32 cellular contexts compared by ENCODE assay signal in the genomic region with DNA sequence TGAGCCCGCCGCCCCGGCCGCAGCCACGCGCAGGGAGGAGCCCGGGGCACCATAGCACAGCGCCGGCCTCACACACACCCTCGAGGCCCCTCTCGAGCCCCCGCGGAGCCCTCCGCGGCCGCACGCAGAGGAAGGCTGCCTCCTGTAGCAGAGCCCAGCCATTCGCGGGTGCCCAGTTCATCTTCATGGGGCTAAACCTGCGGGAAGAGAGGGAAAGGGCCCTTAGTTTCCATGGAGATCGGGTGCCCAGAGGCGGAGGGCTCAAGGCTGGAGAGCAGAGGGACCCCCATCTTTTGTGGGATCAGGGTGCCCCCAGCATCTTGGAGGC. TPM values are rescaled to one million over a fixed set of nuclear protein-coding genes. Genes with fewer than 3 reads are reported as not detected.
"Had no signal": no experiment of that assay in that cellular context is flagged by ENCODE, and none has a peak within 500 bp of the region (broad histone marks: within the 10 kb centered on the region; RNA-seq: fewer than 3 reads in every experiment).

No MANE protein-coding gene starts in this region.

- H3K36me3 ChIP-seq: MG63, SJCRH30 had no signal

- H3K27me3 ChIP-seq: MG63, SJCRH30 had no signal

- ATAC-seq: Right ventricle myocardium inferior had no signal

- H3K4me2 ChIP-seq: PC-9 had no signal

- H3K4me1 ChIP-seq: SJCRH30 had no signal

- DNase-seq: Kasumi-1, MG63, NCI-H1048, NCI-H1092 treated with DMSO at 0.1 percent for 48 hours, NCI-H1105 treated with DMSO at 0.1 percent for 48 hours, NCI-H1417, NCI-H1436, NCI-H1694 treated with DMSO at 0.1 percent for 48 hours, NCI-H187 treated with DMSO at 0.1 percent for 48 hours, NCI-H2029, NCI-H2081, NCI-H2171 treated with DMSO at 0.1 percent for 48 hours, NCI-H2227 treated with DMSO at 0.1 percent for 48 hours, NCI-H345, NCI-H446, NCI-H510A treated with DMSO at 0.1 percent for 48 hours, NCI-H524 treated with DMSO at 0.1 percent for 48 hours, NCI-H526 treated with DMSO at 0.1 percent for 48 hours, NCI-H774, PC-9, SHP77, SIG-M5, SJCRH30, T-cell had no signal

- H3K27ac ChIP-seq: PC-9, RWPE1, SJCRH30, SK-N-MC had no signal

- H3K4me3 Mint-ChIP-seq: T-cell had no signal

- H2AFZ ChIP-seq: PC-9 had no signal

- H3K27ac Mint-ChIP-seq: T-cell had no signal

- H3K4me3 ChIP-seq: MG63, PC-9, SJCRH30, SK-N-MC had no signal

RNA-seq across cellular contexts. Expression of gene SYCE1, which starts 2.9 kb away (rescaled TPM):
- total RNA-seq: M059J, NCI-H460, OCI-LY7, PC-9, RPMI7951, SK-MEL-5 had no signal

RNA-seq across cellular contexts. Expression of gene CYP2E1, which starts 41.1 kb away (rescaled TPM):
- total RNA-seq: RPMI7951, SK-MEL-5 had no signal

RNA-seq across cellular contexts. Expression of gene FRG2B, which starts 58.3 kb away (rescaled TPM):
- total RNA-seq: M059J, NCI-H460, OCI-LY7, PC-9, Right ventricle myocardium inferior, T-cell had no signal
